1 cellular context compared by ENCODE assay signal in genomic region chr1:62869217-62869754, GRCh38.
TF ChIP-seq lines count a peak whose summit lies in the region.

No MANE protein-coding gene starts in this region.

TF ChIP-seq in liver, 16 proteins besides CTCF, POLR2A, EP300 and RAD21 (continued from another document):
- TF ChIP-seq REST (IDR thresholded peaks at IDR 0.05): peak; percentile 66
- no peak for TF ChIP-seq MAX (IDR thresholded peaks at IDR 0.05)
- TF ChIP-seq ZBTB33 (IDR thresholded peaks at IDR 0.05): peak; percentile 41
- TF ChIP-seq HNF4A (conservative IDR thresholded peaks at IDR 0.05): peak; percentile 96 to 99
- TF ChIP-seq ATF3 (IDR thresholded peaks at IDR 0.05): no peak
- TF ChIP-seq NR2F2 (IDR thresholded peaks at IDR 0.05): no peak
- TF ChIP-seq GABPA (IDR thresholded peaks at IDR 0.05 in 1 of 2, conservative IDR thresholded peaks at IDR 0.05 in 1 of 2): no peak
- TF ChIP-seq HNF4G (IDR thresholded peaks at IDR 0.05): peak; percentile 84
- TF ChIP-seq EGR1 (IDR thresholded peaks at IDR 0.05; ENCODE audit: low read depth in 2 of 2): no peak
